In genomic region chr14:60204104-60204842, GRCh38 we compare ENCODE assay signal across 8 cellular contexts. TPM values are rescaled to one million over a fixed set of nuclear protein-coding genes. Genes with fewer than 3 reads are reported as not detected.
A peak's percentile ranks its signal among the peaks of the same experiment; 100 is the strongest.
DNase-seq lines count a peak whose midpoint lies in the region; ATAC-seq and TF ChIP-seq lines count a peak whose summit lies in the region.

No MANE protein-coding gene starts in this region.

- no peaks in the 10 kb centered on the region for H3K27me3 ChIP-seq in transverse colon

- H3K9me3 ChIP-seq in transverse colon, result no peaks in the 10 kb centered on the region

- ATAC-seq in Right ventricle myocardium superior (ENCODE audit: poor library complexity) (peak; percentile 51), left cardiac atrium (no peak), HG02943 (IDR thresholded peaks at IDR 0.05; ENCODE audit: low read depth, unreplicated experiment) (peak; percentile 79)

- no peak for DNase-seq in Right ventricle myocardium superior
- DNase-seq in left cardiac atrium, result no peak
- DNase-seq in NCI-H146 (lab: John Stamatoyannopoulos, UW), result peak; percentile 88
- DNase-seq in transverse colon, result peak; percentile 36
- no peak for DNase-seq in posterior vena cava (ENCODE audit: low spot score)
- no peak for DNase-seq in NCI-H2227 treated with DMSO at 0.1 percent for 48 hours (lab: John Stamatoyannopoulos, UW)
- no peak for DNase-seq in stimulated activated CD4-positive, alpha-beta T cell treated with anti-CD3 and anti-CD28 coated beads, Interleukin-12 subunit alpha, Interleukin-12 subunit beta, amount 100 ng/mL, for 4 hours

- H3K4me1 ChIP-seq in transverse colon, result peaks cover 0 to 12% (median 4%) of the 10 kb centered on the region in 4 donors

- in situ Hi-C loops in transverse colon (cut with MboI; ENCODE audit: low pct_ligation_motif_present in 1 of 4, low pct_unique_long_range_greater_than_20kb in 1 of 4, low sequenced_read_pairs in 3 of 4), result no loop called here

- no peak for TF ChIP-seq CTCF in transverse colon (IDR thresholded peaks at IDR 0.05)

- H3K4me3 ChIP-seq in transverse colon, result no peak overlapping the region

- no peak overlapping the region for H3K27ac ChIP-seq in transverse colon

- intact Hi-C loops in Right ventricle myocardium superior (cut with DNase I), result no loop called here
- intact Hi-C loops in left cardiac atrium (cut with DNase I), result no loop called here
- intact Hi-C loops in transverse colon (cut with DNase I; ENCODE audit: low total_unique reads), result no loop called here
- intact Hi-C loops in posterior vena cava (cut with DNase I), result no loop called here

- no peaks in the 10 kb centered on the region for H3K36me3 ChIP-seq in transverse colon

- TF ChIP-seq EP300 in transverse colon (IDR thresholded peaks at IDR 0.05; ENCODE audit: low read depth), result no peak

- WGBS in transverse colon (ENCODE audit: low coverage in 1 of 2), 2 donors, result 26 to 35% methylated on average over 6 to 8 of the region's 8 CpGs

- no peak for TF ChIP-seq POLR2A in transverse colon (IDR thresholded peaks at IDR 0.05)

RNA-seq across cellular contexts. Expression of gene DHRS7, which starts 39.1 kb away (rescaled TPM):
- total RNA-seq in Right ventricle myocardium superior, result 34.4 TPM
- 10 to 100 TPM; 50.0 to 54.4 TPM for total RNA-seq in left cardiac atrium
- total RNA-seq in transverse colon, result 100 to 1,000 TPM in 2 of 4 donors, 10 to 100 TPM in 2; 22.4 to 154 (median 82.8) TPM
- 10 to 100 TPM; 58.3 to 63.9 TPM for total RNA-seq in posterior vena cava

RNA-seq across cellular contexts. Expression of gene PPM1A, which starts 44.7 kb away (rescaled TPM):
- total RNA-seq in Right ventricle myocardium superior, result 116 TPM
- total RNA-seq in left cardiac atrium, result 10 to 100 TPM; 73.2 to 76.0 TPM
- 100 to 1,000 TPM in 2 of 4 donors, 10 to 100 TPM in 2; 64.0 to 146 (median 93.2) TPM for total RNA-seq in transverse colon
- 10 to 100 TPM; 45.3 to 64.2 TPM for total RNA-seq in posterior vena cava

Comparison
In these comparisons a context has a peak if more than half of its experiments do, and no peak if none do; other contexts are left out.
1. ATAC-seq: peak in Right ventricle myocardium superior (single experiment) and HG02943 (single experiment); none in left cardiac atrium (0 of 2).
2. DNase-seq: peak in NCI-H146 (single experiment) and transverse colon (single experiment); none in Right ventricle myocardium superior (single experiment), left cardiac atrium (single experiment), posterior vena cava (single experiment), NCI-H2227 treated with DMSO at 0.1 percent for 48 hours (single experiment) and stimulated activated CD4-positive, alpha-beta T cell treated with anti-CD3 and anti-CD28 coated beads, Interleukin-12 subunit alpha, Interleukin-12 subunit beta, amount 100 ng/mL, for 4 hours (single experiment).